ENCODE assay signal across 1 cellular context in the genomic region with DNA sequence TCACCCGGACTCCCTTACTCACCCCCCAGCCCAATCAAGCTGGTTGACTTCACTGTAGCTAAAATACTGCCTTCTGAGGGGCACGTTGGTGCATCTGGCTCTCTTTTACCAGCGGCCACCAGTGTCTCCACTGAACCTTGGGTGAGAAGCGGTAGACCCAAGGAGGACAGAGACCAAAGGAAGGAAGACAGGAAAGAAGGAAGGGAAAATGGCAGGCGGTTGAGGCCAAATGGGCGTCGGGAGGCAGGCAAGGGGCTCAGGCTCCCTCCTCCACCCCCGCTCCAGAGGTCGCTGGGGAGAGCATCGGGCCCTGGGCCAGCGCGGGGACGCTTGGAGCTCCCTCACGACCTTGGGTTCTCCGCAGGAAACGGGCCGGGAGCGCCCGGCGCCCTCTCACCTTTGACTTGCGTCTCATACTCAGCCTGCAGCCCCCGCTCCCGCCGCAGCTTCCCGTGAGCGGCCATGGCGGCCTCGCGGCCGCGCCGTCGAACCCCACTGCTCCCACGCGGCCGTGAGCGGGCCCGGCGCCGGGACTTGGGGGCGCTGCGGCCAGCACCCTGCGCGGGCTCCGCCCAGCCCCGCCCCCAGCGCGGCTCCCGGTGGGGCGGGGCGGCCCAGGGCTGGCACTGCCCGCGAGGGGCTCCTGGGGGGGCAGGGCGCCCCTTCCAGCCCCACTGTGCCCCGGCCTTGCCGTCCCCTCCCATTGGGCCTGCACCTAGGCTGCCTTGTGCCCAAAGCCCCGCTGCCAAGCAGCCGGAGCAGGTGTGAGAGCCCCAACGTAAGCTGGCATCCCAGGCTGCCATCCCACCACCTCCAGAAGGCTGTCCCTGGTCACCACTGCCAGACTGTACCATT.
TF ChIP-seq lines count a peak whose summit lies in the region.

A gene (minus strand): TSS at position 526 of the 855 bp plus-strand sequence. CDS start 62 bp downstream, at position 464.

TF ChIP-seq in GM12878, 131 proteins besides CTCF, POLR2A, EP300 and RAD21 (continued from another document and continues in another):
- TF ChIP-seq, protein P1, sequence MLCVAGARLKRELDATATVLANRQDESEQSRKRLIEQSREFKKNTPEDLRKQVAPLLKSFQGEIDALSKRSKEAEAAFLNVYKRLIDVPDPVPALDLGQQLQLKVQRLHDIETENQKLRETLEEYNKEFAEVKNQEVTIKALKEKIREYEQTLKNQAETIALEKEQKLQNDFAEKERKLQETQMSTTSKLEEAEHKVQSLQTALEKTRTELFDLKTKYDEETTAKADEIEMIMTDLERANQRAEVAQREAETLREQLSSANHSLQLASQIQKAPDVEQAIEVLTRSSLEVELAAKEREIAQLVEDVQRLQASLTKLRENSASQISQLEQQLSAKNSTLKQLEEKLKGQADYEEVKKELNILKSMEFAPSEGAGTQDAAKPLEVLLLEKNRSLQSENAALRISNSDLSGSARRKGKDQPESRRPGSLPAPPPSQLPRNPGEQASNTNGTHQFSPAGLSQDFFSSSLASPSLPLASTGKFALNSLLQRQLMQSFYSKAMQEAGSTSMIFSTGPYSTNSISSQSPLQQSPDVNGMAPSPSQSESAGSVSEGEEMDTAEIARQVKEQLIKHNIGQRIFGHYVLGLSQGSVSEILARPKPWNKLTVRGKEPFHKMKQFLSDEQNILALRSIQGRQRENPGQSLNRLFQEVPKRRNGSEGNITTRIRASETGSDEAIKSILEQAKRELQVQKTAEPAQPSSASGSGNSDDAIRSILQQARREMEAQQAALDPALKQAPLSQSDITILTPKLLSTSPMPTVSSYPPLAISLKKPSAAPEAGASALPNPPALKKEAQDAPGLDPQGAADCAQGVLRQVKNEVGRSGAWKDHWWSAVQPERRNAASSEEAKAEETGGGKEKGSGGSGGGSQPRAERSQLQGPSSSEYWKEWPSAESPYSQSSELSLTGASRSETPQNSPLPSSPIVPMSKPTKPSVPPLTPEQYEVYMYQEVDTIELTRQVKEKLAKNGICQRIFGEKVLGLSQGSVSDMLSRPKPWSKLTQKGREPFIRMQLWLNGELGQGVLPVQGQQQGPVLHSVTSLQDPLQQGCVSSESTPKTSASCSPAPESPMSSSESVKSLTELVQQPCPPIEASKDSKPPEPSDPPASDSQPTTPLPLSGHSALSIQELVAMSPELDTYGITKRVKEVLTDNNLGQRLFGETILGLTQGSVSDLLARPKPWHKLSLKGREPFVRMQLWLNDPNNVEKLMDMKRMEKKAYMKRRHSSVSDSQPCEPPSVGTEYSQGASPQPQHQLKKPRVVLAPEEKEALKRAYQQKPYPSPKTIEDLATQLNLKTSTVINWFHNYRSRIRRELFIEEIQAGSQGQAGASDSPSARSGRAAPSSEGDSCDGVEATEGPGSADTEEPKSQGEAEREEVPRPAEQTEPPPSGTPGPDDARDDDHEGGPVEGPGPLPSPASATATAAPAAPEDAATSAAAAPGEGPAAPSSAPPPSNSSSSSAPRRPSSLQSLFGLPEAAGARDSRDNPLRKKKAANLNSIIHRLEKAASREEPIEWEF (IDR thresholded peaks at IDR 0.05; ENCODE audit: insufficient replicate concordance, low read depth, low read length): no peak
- TF ChIP-seq NR2C1 (IDR thresholded peaks at IDR 0.05) (peak; percentile 67), GABPA (IDR thresholded peaks at IDR 0.05; ENCODE audit: low read depth) (no peak), EZH2 (IDR thresholded peaks at IDR 0.05; ENCODE audit: borderline replicate concordance, control insufficient read depth, low read depth, low read length) (no peak), FOXK2 (IDR thresholded peaks at IDR 0.05) (no peak), CBX5 (IDR thresholded peaks at IDR 0.05; ENCODE audit: low read depth) (no peak), NR2C2 (IDR thresholded peaks at IDR 0.05; ENCODE audit: borderline replicate concordance, control insufficient read depth, insufficient read length, low read depth) (no peak), IRF4 (IDR thresholded peaks at IDR 0.05; ENCODE audit: low read depth, low read length) (no peak), SREBF2 (IDR thresholded peaks at IDR 0.05; ENCODE audit: low read length) (no peak), RAD51 (IDR thresholded peaks at IDR 0.05) (no peak), KAT2A (conservative IDR thresholded peaks at IDR 0.05; ENCODE audit: control insufficient read depth, low read depth, low read length) (no peak), DPF2 (IDR thresholded peaks at IDR 0.05) (peak; percentile 62; the same call in 1 of the 2 replicates), SUZ12 (IDR thresholded peaks at IDR 0.05; ENCODE audit: unreplicated experiment) (no peak), TBL1XR1 (IDR thresholded peaks at IDR 0.05; ENCODE audit: low read depth, low read length) (no peak), RELA (IDR thresholded peaks at IDR 0.05; ENCODE audit: borderline replicate concordance, partially characterized antibody) (no peak), IKZF2 (IDR thresholded peaks at IDR 0.05) (no peak), POLR2AphosphoS5 (IDR thresholded peaks at IDR 0.05; ENCODE audit: low read length) (peak; percentile 80), TARDBP (IDR thresholded peaks at IDR 0.05; ENCODE audit: borderline replicate concordance) (no peak), RUNX3 (IDR thresholded peaks at IDR 0.05; ENCODE audit: low read length) (no peak), YBX1 (IDR thresholded peaks at IDR 0.05) (no peak), SMAD5 (IDR thresholded peaks at IDR 0.05; ENCODE audit: low read depth) (peak; percentile 89), NFIC (IDR thresholded peaks at IDR 0.05; ENCODE audit: low read depth, low read length) (no peak), GATAD2B (conservative IDR thresholded peaks at IDR 0.05; ENCODE audit: low read depth) (0 out of 2 replicates have a peak, but pooled peaks have one; percentile 70)
- TF ChIP-seq, protein P2, sequence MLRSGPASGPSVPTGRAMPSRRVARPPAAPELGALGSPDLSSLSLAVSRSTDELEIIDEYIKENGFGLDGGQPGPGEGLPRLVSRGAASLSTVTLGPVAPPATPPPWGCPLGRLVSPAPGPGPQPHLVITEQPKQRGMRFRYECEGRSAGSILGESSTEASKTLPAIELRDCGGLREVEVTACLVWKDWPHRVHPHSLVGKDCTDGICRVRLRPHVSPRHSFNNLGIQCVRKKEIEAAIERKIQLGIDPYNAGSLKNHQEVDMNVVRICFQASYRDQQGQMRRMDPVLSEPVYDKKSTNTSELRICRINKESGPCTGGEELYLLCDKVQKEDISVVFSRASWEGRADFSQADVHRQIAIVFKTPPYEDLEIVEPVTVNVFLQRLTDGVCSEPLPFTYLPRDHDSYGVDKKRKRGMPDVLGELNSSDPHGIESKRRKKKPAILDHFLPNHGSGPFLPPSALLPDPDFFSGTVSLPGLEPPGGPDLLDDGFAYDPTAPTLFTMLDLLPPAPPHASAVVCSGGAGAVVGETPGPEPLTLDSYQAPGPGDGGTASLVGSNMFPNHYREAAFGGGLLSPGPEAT (IDR thresholded peaks at IDR 0.05; ENCODE audit: low read depth): no peak
- TF ChIP-seq, protein P3, sequence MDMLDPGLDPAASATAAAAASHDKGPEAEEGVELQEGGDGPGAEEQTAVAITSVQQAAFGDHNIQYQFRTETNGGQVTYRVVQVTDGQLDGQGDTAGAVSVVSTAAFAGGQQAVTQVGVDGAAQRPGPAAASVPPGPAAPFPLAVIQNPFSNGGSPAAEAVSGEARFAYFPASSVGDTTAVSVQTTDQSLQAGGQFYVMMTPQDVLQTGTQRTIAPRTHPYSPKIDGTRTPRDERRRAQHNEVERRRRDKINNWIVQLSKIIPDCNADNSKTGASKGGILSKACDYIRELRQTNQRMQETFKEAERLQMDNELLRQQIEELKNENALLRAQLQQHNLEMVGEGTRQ (IDR thresholded peaks at IDR 0.05; ENCODE audit: borderline replicate concordance, low read depth, low read length): no peak
- TF ChIP-seq, protein P4, sequence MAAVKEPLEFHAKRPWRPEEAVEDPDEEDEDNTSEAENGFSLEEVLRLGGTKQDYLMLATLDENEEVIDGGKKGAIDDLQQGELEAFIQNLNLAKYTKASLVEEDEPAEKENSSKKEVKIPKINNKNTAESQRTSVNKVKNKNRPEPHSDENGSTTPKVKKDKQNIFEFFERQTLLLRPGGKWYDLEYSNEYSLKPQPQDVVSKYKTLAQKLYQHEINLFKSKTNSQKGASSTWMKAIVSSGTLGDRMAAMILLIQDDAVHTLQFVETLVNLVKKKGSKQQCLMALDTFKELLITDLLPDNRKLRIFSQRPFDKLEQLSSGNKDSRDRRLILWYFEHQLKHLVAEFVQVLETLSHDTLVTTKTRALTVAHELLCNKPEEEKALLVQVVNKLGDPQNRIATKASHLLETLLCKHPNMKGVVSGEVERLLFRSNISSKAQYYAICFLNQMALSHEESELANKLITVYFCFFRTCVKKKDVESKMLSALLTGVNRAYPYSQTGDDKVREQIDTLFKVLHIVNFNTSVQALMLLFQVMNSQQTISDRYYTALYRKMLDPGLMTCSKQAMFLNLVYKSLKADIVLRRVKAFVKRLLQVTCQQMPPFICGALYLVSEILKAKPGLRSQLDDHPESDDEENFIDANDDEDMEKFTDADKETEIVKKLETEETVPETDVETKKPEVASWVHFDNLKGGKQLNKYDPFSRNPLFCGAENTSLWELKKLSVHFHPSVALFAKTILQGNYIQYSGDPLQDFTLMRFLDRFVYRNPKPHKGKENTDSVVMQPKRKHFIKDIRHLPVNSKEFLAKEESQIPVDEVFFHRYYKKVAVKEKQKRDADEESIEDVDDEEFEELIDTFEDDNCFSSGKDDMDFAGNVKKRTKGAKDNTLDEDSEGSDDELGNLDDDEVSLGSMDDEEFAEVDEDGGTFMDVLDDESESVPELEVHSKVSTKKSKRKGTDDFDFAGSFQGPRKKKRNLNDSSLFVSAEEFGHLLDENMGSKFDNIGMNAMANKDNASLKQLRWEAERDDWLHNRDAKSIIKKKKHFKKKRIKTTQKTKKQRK (IDR thresholded peaks at IDR 0.05; ENCODE audit: low read depth, low read length): no peak
- TF ChIP-seq, protein P5, sequence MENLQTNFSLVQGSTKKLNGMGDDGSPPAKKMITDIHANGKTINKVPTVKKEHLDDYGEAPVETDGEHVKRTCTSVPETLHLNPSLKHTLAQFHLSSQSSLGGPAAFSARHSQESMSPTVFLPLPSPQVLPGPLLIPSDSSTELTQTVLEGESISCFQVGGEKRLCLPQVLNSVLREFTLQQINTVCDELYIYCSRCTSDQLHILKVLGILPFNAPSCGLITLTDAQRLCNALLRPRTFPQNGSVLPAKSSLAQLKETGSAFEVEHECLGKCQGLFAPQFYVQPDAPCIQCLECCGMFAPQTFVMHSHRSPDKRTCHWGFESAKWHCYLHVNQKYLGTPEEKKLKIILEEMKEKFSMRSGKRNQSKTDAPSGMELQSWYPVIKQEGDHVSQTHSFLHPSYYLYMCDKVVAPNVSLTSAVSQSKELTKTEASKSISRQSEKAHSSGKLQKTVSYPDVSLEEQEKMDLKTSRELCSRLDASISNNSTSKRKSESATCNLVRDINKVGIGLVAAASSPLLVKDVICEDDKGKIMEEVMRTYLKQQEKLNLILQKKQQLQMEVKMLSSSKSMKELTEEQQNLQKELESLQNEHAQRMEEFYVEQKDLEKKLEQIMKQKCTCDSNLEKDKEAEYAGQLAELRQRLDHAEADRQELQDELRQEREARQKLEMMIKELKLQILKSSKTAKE (IDR thresholded peaks at IDR 0.05; ENCODE audit: low read depth, poor library complexity, severe bottlenecking): no peak
- TF ChIP-seq, protein P6, sequence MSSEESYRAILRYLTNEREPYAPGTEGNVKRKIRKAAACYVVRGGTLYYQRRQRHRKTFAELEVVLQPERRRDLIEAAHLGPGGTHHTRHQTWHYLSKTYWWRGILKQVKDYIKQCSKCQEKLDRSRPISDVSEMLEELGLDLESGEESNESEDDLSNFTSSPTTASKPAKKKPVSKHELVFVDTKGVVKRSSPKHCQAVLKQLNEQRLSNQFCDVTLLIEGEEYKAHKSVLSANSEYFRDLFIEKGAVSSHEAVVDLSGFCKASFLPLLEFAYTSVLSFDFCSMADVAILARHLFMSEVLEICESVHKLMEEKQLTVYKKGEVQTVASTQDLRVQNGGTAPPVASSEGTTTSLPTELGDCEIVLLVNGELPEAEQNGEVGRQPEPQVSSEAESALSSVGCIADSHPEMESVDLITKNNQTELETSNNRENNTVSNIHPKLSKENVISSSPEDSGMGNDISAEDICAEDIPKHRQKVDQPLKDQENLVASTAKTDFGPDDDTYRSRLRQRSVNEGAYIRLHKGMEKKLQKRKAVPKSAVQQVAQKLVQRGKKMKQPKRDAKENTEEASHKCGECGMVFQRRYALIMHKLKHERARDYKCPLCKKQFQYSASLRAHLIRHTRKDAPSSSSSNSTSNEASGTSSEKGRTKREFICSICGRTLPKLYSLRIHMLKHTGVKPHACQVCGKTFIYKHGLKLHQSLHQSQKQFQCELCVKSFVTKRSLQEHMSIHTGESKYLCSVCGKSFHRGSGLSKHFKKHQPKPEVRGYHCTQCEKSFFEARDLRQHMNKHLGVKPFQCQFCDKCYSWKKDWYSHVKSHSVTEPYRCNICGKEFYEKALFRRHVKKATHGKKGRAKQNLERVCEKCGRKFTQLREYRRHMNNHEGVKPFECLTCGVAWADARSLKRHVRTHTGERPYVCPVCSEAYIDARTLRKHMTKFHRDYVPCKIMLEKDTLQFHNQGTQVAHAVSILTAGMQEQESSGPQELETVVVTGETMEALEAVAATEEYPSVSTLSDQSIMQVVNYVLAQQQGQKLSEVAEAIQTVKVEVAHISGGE (CRISPR knock-in tag; IDR thresholded peaks at IDR 0.05): no peak
- TF ChIP-seq, protein P7, sequence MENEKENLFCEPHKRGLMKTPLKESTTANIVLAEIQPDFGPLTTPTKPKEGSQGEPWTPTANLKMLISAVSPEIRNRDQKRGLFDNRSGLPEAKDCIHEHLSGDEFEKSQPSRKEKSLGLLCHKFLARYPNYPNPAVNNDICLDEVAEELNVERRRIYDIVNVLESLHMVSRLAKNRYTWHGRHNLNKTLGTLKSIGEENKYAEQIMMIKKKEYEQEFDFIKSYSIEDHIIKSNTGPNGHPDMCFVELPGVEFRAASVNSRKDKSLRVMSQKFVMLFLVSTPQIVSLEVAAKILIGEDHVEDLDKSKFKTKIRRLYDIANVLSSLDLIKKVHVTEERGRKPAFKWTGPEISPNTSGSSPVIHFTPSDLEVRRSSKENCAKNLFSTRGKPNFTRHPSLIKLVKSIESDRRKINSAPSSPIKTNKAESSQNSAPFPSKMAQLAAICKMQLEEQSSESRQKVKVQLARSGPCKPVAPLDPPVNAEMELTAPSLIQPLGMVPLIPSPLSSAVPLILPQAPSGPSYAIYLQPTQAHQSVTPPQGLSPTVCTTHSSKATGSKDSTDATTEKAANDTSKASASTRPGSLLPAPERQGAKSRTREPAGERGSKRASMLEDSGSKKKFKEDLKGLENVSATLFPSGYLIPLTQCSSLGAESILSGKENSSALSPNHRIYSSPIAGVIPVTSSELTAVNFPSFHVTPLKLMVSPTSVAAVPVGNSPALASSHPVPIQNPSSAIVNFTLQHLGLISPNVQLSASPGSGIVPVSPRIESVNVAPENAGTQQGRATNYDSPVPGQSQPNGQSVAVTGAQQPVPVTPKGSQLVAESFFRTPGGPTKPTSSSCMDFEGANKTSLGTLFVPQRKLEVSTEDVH (IDR thresholded peaks at IDR 0.05; ENCODE audit: low read depth, partially characterized antibody): no peak
